1 cellular context compared by ENCODE assay signal in the genomic region with DNA sequence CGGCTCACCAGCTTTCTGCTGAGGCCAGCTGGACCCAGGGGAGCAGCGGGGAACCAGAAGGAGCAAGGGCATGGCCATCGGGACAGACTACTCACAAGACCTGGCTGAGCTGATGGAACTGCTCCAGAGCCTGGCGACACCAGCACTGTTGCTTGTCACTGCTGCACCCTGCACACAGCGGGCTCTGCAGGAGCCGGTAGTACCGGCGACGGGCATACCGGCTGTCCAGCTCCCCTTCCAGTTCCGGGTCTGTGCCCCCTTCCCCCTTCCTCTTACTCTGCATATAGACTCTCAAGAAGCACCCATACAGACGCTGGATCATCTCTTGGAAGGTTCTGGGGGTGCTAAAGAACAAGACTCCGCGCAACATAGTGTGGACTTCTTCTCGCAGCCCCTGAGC.
TF ChIP-seq lines count a peak whose summit lies in the region.

No MANE protein-coding gene starts in this region.

TF ChIP-seq in IMR-90, 13 proteins besides CTCF, POLR2A, EP300 and RAD21:
- no peak for TF ChIP-seq MAZ (IDR thresholded peaks at IDR 0.05; ENCODE audit: borderline replicate concordance, low read depth, low read length)
- TF ChIP-seq, protein P1, sequence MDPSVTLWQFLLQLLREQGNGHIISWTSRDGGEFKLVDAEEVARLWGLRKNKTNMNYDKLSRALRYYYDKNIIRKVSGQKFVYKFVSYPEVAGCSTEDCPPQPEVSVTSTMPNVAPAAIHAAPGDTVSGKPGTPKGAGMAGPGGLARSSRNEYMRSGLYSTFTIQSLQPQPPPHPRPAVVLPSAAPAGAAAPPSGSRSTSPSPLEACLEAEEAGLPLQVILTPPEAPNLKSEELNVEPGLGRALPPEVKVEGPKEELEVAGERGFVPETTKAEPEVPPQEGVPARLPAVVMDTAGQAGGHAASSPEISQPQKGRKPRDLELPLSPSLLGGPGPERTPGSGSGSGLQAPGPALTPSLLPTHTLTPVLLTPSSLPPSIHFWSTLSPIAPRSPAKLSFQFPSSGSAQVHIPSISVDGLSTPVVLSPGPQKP (IDR thresholded peaks at IDR 0.05; ENCODE audit: borderline replicate concordance, low read depth, low read length), result no peak
- no peak for TF ChIP-seq CHD1 (IDR thresholded peaks at IDR 0.05; ENCODE audit: low read depth, low read length)
- no peak for TF ChIP-seq FOS (IDR thresholded peaks at IDR 0.05; ENCODE audit: low read depth, low read length)
- TF ChIP-seq MXI1 (IDR thresholded peaks at IDR 0.05; ENCODE audit: borderline replicate concordance, low read depth, low read length), result no peak
- no peak for TF ChIP-seq BHLHE40 (IDR thresholded peaks at IDR 0.05; ENCODE audit: low read depth, low read length)
- TF ChIP-seq NFE2L2 (IDR thresholded peaks at IDR 0.05; ENCODE audit: low read depth, low read length), result no peak
- TF ChIP-seq CEBPB (IDR thresholded peaks at IDR 0.05; ENCODE audit: low read depth, low read length), result no peak
- no peak for TF ChIP-seq SMC3 (IDR thresholded peaks at IDR 0.05; ENCODE audit: low read depth, low read length)
- TF ChIP-seq, protein P2, sequence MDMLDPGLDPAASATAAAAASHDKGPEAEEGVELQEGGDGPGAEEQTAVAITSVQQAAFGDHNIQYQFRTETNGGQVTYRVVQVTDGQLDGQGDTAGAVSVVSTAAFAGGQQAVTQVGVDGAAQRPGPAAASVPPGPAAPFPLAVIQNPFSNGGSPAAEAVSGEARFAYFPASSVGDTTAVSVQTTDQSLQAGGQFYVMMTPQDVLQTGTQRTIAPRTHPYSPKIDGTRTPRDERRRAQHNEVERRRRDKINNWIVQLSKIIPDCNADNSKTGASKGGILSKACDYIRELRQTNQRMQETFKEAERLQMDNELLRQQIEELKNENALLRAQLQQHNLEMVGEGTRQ (IDR thresholded peaks at IDR 0.05; ENCODE audit: low read depth, low read length), result no peak
- TF ChIP-seq MAFK (IDR thresholded peaks at IDR 0.05; ENCODE audit: low read depth, low read length), result no peak
